12 cellular contexts compared by ENCODE assay signal in genomic region chr16:89482087-89482823, GRCh38. TPM values are rescaled to one million over a fixed set of nuclear protein-coding genes. Genes with fewer than 3 reads are reported as not detected.
DNase-seq lines count a peak whose midpoint lies in the region; ATAC-seq and TF ChIP-seq lines count a peak whose summit lies in the region.
"Had no signal": no experiment of that assay in that cellular context is flagged by ENCODE, and none has a peak within 500 bp of the region (broad histone marks: within the 10 kb centered on the region; RNA-seq: fewer than 3 reads in every experiment).

No MANE protein-coding gene starts in this region.

- CTCF ChIA-PET in A673 (lab: Charles Lee): no interaction called here
- CTCF ChIA-PET in HEK293 (lab: Yijun Ruan, JAX): interaction anchor here (0.7 kb wide), 1 partner anchor 11 kb away, joined by 4 read pairs; no protein-coding TSS in a partner anchor
- CTCF ChIA-PET in naive thymus-derived CD4-positive, alpha-beta T cell (lab: Charles Lee): no interaction called here

- TF ChIP-seq POLR2A in prostate gland (IDR thresholded peaks at IDR 0.05): no peak

- peaks cover 7% of the 10 kb centered on the region for H3K36me3 ChIP-seq in A673 (ENCODE audit: insufficient read depth, low read length, poor library complexity, severe bottlenecking)
- no peaks in the 10 kb centered on the region for H3K36me3 ChIP-seq in HEK293 (ENCODE audit: control insufficient read depth in 2 of 2, insufficient read depth in 1 of 2, low read length in 2 of 2)
- H3K36me3 ChIP-seq in naive thymus-derived CD4-positive, alpha-beta T cell (ENCODE audit: control insufficient read depth in 2 of 3, insufficient read depth in 3 of 3, low read length in 3 of 3): no peaks in the 10 kb centered on the region
- H3K36me3 ChIP-seq in prostate gland: no peaks in the 10 kb centered on the region

- peaks cover 0 to 3% (median 0%) of the 10 kb centered on the region in 11 donors for H3K9me3 Mint-ChIP-seq in naive thymus-derived CD4-positive, alpha-beta T cell

- DNase-seq in A673 (ENCODE audit: low spot score) (no peak), astrocyte of the hippocampus (ENCODE audit: low read depth, low spot score) (peak; percentile 42), T-helper 9 cell (no peak), prostate gland (ENCODE audit: low spot score) (no peak)
- DNase-seq in naive thymus-derived CD4-positive, alpha-beta T cell: no peak
- DNase-seq: activated effector memory CD4-positive, alpha-beta T cell treated with Interleukin-2 at 50 U/mL for 16 hours; Calu3; HCEC 1CT; stimulated activated CD4-positive, alpha-beta T cell treated with anti-CD3 and anti-CD28 coated beads, Interleukin-15, amount 100 ng/mL, for 24 hours had no signal

- WGBS in prostate gland: 47% methylated on average over 14 of the region's 14 CpGs

- POLR2A ChIA-PET in A673 (lab: Charles Lee; ENCODE audit: low non-redundant PET): no interaction called here
- POLR2A ChIA-PET in HEK293 (lab: Yijun Ruan, JAX): interaction anchor here (0.5 kb wide), 1 partner anchor 93 kb away, joined by 4 read pairs; no protein-coding TSS in a partner anchor
- POLR2A ChIA-PET in naive thymus-derived CD4-positive, alpha-beta T cell (lab: Charles Lee): interaction anchor here (0.6 to 4.6 kb wide), 13 partner anchors 8 to 353 kb away, joined by 3 to 17 read pairs (median 4); partner anchors contain the start of gene SPG7

- no peak overlapping the region for H3K4me3 ChIP-seq in A673 (ENCODE audit: low read depth, low read length, poor library complexity, severe bottlenecking)
- H3K4me3 ChIP-seq in HEK293 (ENCODE audit: low read depth, low read length): no peak overlapping the region
- no peak overlapping the region for H3K4me3 ChIP-seq in naive thymus-derived CD4-positive, alpha-beta T cell (ENCODE audit: low read length)
- no peak overlapping the region for H3K4me3 ChIP-seq in prostate gland

- no TSS peak for BruUV-seq in A673 (replicated peaks; lab: Mats Ljungman, UMichigan)

- peaks cover 43% of the 10 kb centered on the region for H3K4me1 ChIP-seq in A673 (ENCODE audit: insufficient read depth, low read length, poor library complexity, severe bottlenecking)
- H3K4me1 ChIP-seq in HEK293 (ENCODE audit: control insufficient read depth, insufficient read depth, low read length): peaks cover 53% of the 10 kb centered on the region
- peaks cover 77 to 91% of the 10 kb centered on the region in 2 donors for H3K4me1 ChIP-seq in naive thymus-derived CD4-positive, alpha-beta T cell (ENCODE audit: control insufficient read depth in 2 of 2, insufficient read depth in 2 of 2, low read length in 2 of 2)
- H3K4me1 ChIP-seq in prostate gland (replicated peaks): peaks cover 2% of the 10 kb centered on the region

- H3K9me3 ChIP-seq in A673 (ENCODE audit: low read depth, low read length, poor library complexity, severe bottlenecking) (no peaks in the 10 kb centered on the region), HEK293 (ENCODE audit: control insufficient read depth, insufficient read depth, low read depth, low read length) (no peaks in the 10 kb centered on the region), prostate gland (no peaks in the 10 kb centered on the region)
- H3K9me3 ChIP-seq in naive thymus-derived CD4-positive, alpha-beta T cell (ENCODE audit: control insufficient read depth in 2 of 3, low read length in 3 of 3): no peaks in the 10 kb centered on the region

- intact Hi-C loops in A673 (cut with micrococcal nuclease; ENCODE audit: unreplicated experiment) (no loop called here), prostate gland (cut with DNase I) (loop anchor here (10.0 kb wide), 1 partner anchor 77 kb away; no protein-coding TSS in a partner anchor)
- intact Hi-C loops in naive thymus-derived CD4-positive, alpha-beta T cell (cut with micrococcal nuclease): no loop called here

- peaks cover 0 to 18% (median 3%) of the 10 kb centered on the region in 5 donors for H3K36me3 Mint-ChIP-seq in naive thymus-derived CD4-positive, alpha-beta T cell

- peak overlapping the region; percentile 61 to 98 (median 83) for H3K4me3 Mint-ChIP-seq in naive thymus-derived CD4-positive, alpha-beta T cell

- H3K27me3 ChIP-seq in A673 (replicated peaks; ENCODE audit: insufficient read depth, low read depth, low read length, poor library complexity): no peaks in the 10 kb centered on the region
- no peaks in the 10 kb centered on the region for H3K27me3 ChIP-seq in naive thymus-derived CD4-positive, alpha-beta T cell (ENCODE audit: control insufficient read depth in 2 of 2, insufficient read depth in 2 of 2, low read length in 2 of 2)
- H3K27me3 ChIP-seq in prostate gland (replicated peaks; ENCODE audit: insufficient read depth): no peaks in the 10 kb centered on the region

- H3K27me3 Mint-ChIP-seq in naive thymus-derived CD4-positive, alpha-beta T cell: no peaks in the 10 kb centered on the region

- H3K27ac ChIP-seq in A673 (ENCODE audit: low read depth, low read length, poor library complexity, severe bottlenecking): peak overlapping the region; percentile 39
- peak overlapping the region; percentile 43 for H3K27ac ChIP-seq in HEK293 (ENCODE audit: extremely low read depth, low read depth, low read length)
- peak overlapping the region; percentile 43 for H3K27ac ChIP-seq in naive thymus-derived CD4-positive, alpha-beta T cell (ENCODE audit: low read depth, low read length)
- H3K27ac ChIP-seq in prostate gland: no peak overlapping the region

- H3K4me1 Mint-ChIP-seq in naive thymus-derived CD4-positive, alpha-beta T cell: peaks cover 81 to 96% (median 87%) of the 10 kb centered on the region in 7 donors

- no peak for TF ChIP-seq CTCF in A673 (conservative IDR thresholded peaks at IDR 0.05; ENCODE audit: low read depth, low read length)
- TF ChIP-seq CTCF in HEK293 (tag by site-specific recombination; IDR thresholded peaks at IDR 0.05): no peak
- no peak for TF ChIP-seq CTCF in prostate gland (IDR thresholded peaks at IDR 0.05)

- H3K27ac Mint-ChIP-seq in naive thymus-derived CD4-positive, alpha-beta T cell: peak overlapping the region; percentile 67 to 99 (median 93)

- no peak for ATAC-seq in naive thymus-derived CD4-positive, alpha-beta T cell
- ATAC-seq in GM21825 (IDR thresholded peaks at IDR 0.05; ENCODE audit: unreplicated experiment) (no peak), GM18861 (IDR thresholded peaks at IDR 0.05; ENCODE audit: unreplicated experiment) (no peak)

TF ChIP-seq in HEK293, 187 proteins besides CTCF, POLR2A, EP300 and RAD21 (continues in another document):
- TF ChIP-seq ZNF398 (tag by site-specific recombination; IDR thresholded peaks at IDR 0.05) (no peak), ZIC2 (tag by site-specific recombination; IDR thresholded peaks at IDR 0.05) (peak; percentile 79), ZNF121 (tag by site-specific recombination; IDR thresholded peaks at IDR 0.05) (no peak), ZBTB6 (tag by site-specific recombination; IDR thresholded peaks at IDR 0.05) (peak; percentile 34; the same call in 1 of the 2 replicates), ZNF692 (tag by site-specific recombination; IDR thresholded peaks at IDR 0.05) (peak; percentile 81)

RNA-seq across cellular contexts. Expression of gene ANKRD11, which starts 8.1 kb away (rescaled TPM):
- total RNA-seq in A673 (2021) (217 and 248 TPM in 2 replicates), prostate gland (100 to 1,000 TPM in 1 of 2 donors, 10 to 100 TPM in 1; 66.2 to 143 TPM)
- 100 to 1,000 TPM; 178 to 254 (median 240) TPM for total RNA-seq in naive thymus-derived CD4-positive, alpha-beta T cell
- 10 to 100 TPM in 1 of 2 donors, 1 to 10 TPM in 1; 8.7 to 28.4 TPM for polyA plus RNA-seq in naive thymus-derived CD4-positive, alpha-beta T cell

RNA-seq across cellular contexts. Expression of gene SPG7, which starts 25.9 kb away (rescaled TPM):
- total RNA-seq in A673 (2021): 100 and 113 TPM in 2 replicates
- total RNA-seq in naive thymus-derived CD4-positive, alpha-beta T cell: 100 to 1,000 TPM; 129 to 181 (median 170) TPM
- polyA plus RNA-seq in naive thymus-derived CD4-positive, alpha-beta T cell: 10 to 100 TPM; 48.6 to 56.6 TPM
- total RNA-seq in prostate gland: 100 to 1,000 TPM; 128 to 165 TPM

Comparison
In these comparisons a context has a peak if more than half of its experiments do, and no peak if none do; other contexts are left out.
1. H3K27ac ChIP-seq: peak in A673 (single experiment), HEK293 (single experiment) and naive thymus-derived CD4-positive, alpha-beta T cell (single experiment); none in prostate gland (0 of 2).